Comparison of ENCODE assay signal across 11 cellular contexts in the genomic region with DNA sequence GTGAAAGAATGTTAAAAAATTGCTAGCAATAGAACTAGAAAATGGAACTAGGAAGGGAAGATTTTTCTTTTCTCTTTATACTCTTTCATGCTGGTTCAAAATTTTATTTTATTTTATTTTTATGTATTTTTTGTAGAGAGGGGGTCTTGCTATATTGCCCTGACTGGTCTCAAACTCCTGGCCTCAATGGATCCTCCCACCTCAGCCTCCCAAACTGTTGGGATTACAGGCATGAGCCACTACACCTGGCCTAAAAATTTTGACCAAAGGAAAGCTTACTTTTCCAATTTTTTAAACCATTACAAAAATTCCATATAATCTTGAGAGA. TPM values are rescaled to one million over a fixed set of nuclear protein-coding genes. Genes with fewer than 3 reads are reported as not detected.
A peak's percentile ranks its signal among the peaks of the same experiment; 100 is the strongest.
DNase-seq lines count a peak whose midpoint lies in the region; ATAC-seq and TF ChIP-seq lines count a peak whose summit lies in the region.
"Had no signal": no experiment of that assay in that cellular context is flagged by ENCODE, and none has a peak within 500 bp of the region (broad histone marks: within the 10 kb centered on the region; RNA-seq: fewer than 3 reads in every experiment).

No MANE protein-coding gene starts in this region.

- H3K4me3 Mint-ChIP-seq in endothelial cell (ENCODE audit: unreplicated experiment) (no peak overlapping the region), osteocyte (ENCODE audit: unreplicated experiment) (no peak overlapping the region)
- H3K4me3 Mint-ChIP-seq: activated B cell treated with CpG ODN at 0.5 μM for 24 hours; activated naive CD8-positive, alpha-beta T cell had no signal

- peak overlapping the region; percentile 64 for H3K27ac Mint-ChIP-seq in endothelial cell (ENCODE audit: unreplicated experiment)
- peak overlapping the region; percentile 96 for H3K27ac Mint-ChIP-seq in osteocyte (ENCODE audit: unreplicated experiment)
- H3K27ac Mint-ChIP-seq: activated B cell treated with CpG ODN at 0.5 μM for 24 hours had no signal

- peak overlapping the region in 9 of 11 experiments; percentile 80 to 96 (median 91); a peak in 18 of 22 replicates for H3K27ac ChIP-seq in BLaER1 treated with 17β-estradiol and CSF1 and Interleukin-3, amounts not matched to agents 10 nM and 100 nM
- H3K27ac ChIP-seq in KMS-11 (no peak overlapping the region; the same call in 1 of the 2 replicates), Karpas-422 (ENCODE audit: low read length) (no peak overlapping the region)

- H3K36me3 ChIP-seq in BLaER1 treated with 17β-estradiol and CSF1 and Interleukin-3, amounts not matched to agents 10 nM and 100 nM: no peaks in the 10 kb centered on the region
- no peaks in the 10 kb centered on the region for H3K36me3 ChIP-seq in KMS-11 (ENCODE audit: insufficient read depth)
- H3K36me3 ChIP-seq in Karpas-422 (ENCODE audit: insufficient read depth, low read length): no peaks in the 10 kb centered on the region

- H2AFZ ChIP-seq in KMS-11 (ENCODE audit: low read depth): peak overlapping the region; percentile 83; the same call in 1 of the 2 replicates
- no peak overlapping the region for H2AFZ ChIP-seq in Karpas-422 (ENCODE audit: low read length)

- H4K20me1 ChIP-seq in BLaER1 treated with 17β-estradiol and CSF1 and Interleukin-3, amounts not matched to agents 10 nM and 100 nM: no peaks in the 10 kb centered on the region
- H4K20me1 ChIP-seq in KMS-11 (ENCODE audit: insufficient read depth) (no peaks in the 10 kb centered on the region), Karpas-422 (ENCODE audit: insufficient read depth, low read depth, low read length) (no peaks in the 10 kb centered on the region)

- no peak for ATAC-seq in HG03521 (IDR thresholded peaks at IDR 0.05; ENCODE audit: unreplicated experiment)

- TF ChIP-seq CTCF in KMS-11 (conservative IDR thresholded peaks at IDR 0.05; ENCODE audit: low read depth, low read length) (no peak; the same call in 1 of the 2 replicates), endothelial cell (IDR thresholded peaks at IDR 0.05; ENCODE audit: unreplicated experiment) (no peak), osteocyte (IDR thresholded peaks at IDR 0.05) (no peak)

- peaks cover 14% of the 10 kb centered on the region for H3K4me1 Mint-ChIP-seq in endothelial cell (ENCODE audit: unreplicated experiment)
- peaks cover 28% of the 10 kb centered on the region for H3K4me1 Mint-ChIP-seq in osteocyte (ENCODE audit: unreplicated experiment)

- H3K4me3 ChIP-seq in BLaER1 treated with 17β-estradiol and CSF1 and Interleukin-3, amounts not matched to agents 10 nM and 100 nM: no peak overlapping the region
- H3K4me3 ChIP-seq in KMS-11 (IDR thresholded peaks at IDR 0.05; ENCODE audit: insufficient read depth, low read depth, low read length) (no peak overlapping the region), Karpas-422 (ENCODE audit: low read length) (no peak overlapping the region)

- H3K9me3 Mint-ChIP-seq in endothelial cell (ENCODE audit: unreplicated experiment) (no peaks in the 10 kb centered on the region), osteocyte (ENCODE audit: unreplicated experiment) (no peaks in the 10 kb centered on the region)
- H3K9me3 Mint-ChIP-seq: activated B cell treated with CpG ODN at 0.5 μM for 24 hours had no signal

- H3K4me1 ChIP-seq in BLaER1 treated with 17β-estradiol and CSF1 and Interleukin-3, amounts not matched to agents 10 nM and 100 nM: peaks cover 24 to 56% (median 47%) of the 10 kb centered on the region in 10 experiments
- H3K4me1 ChIP-seq in KMS-11 (ENCODE audit: low read depth, poor library complexity, severe bottlenecking) (peaks cover 14% of the 10 kb centered on the region), Karpas-422 (ENCODE audit: low read length) (peaks cover 5% of the 10 kb centered on the region)

- H3K9ac ChIP-seq in BLaER1 treated with 17β-estradiol and CSF1 and Interleukin-3, amounts not matched to agents 10 nM and 100 nM: peak overlapping the region in 8 of 11 experiments; percentile 41 to 83 (median 78); a peak in 12 of 22 replicates
- H3K9ac ChIP-seq in KMS-11: peak overlapping the region; percentile 37; the same call in 1 of the 2 replicates
- no peak overlapping the region for H3K9ac ChIP-seq in Karpas-422 (ENCODE audit: low read length)

- no peaks in the 10 kb centered on the region for H3K9me3 ChIP-seq in BLaER1 treated with 17β-estradiol and CSF1 and Interleukin-3, amounts not matched to agents 10 nM and 100 nM (replicated peaks in 1 of 11)
- H3K9me3 ChIP-seq in Karpas-422 (ENCODE audit: low read length): no peaks in the 10 kb centered on the region

- H3K4me2 ChIP-seq in BLaER1 treated with 17β-estradiol and CSF1 and Interleukin-3, amounts not matched to agents 10 nM and 100 nM: peak overlapping the region; percentile 31 to 89 (median 78); a peak in 14 of 22 replicates
- peak overlapping the region; percentile 38; the same call in 1 of the 2 replicates for H3K4me2 ChIP-seq in KMS-11
- no peak overlapping the region for H3K4me2 ChIP-seq in Karpas-422 (ENCODE audit: low read depth, low read length, poor library complexity, severe bottlenecking)

- no peak for DNase-seq in endothelial cell (ENCODE audit: low spot score)
- no peak for DNase-seq in osteocyte (ENCODE audit: extremely low spot score, unreplicated experiment)
- no peak for DNase-seq in NCI-H146 treated with DMSO at 0.1 percent for 48 hours (lab: John Stamatoyannopoulos, UW; ENCODE audit: unreplicated experiment)
- DNase-seq in NCI-H446 (lab: John Stamatoyannopoulos, UW): no peak
- DNase-seq in Karpas-422: no peak
- DNase-seq: activated B cell treated with CpG ODN at 0.5 μM for 24 hours had no signal

- no peaks in the 10 kb centered on the region for H3K27me3 ChIP-seq in BLaER1 treated with 17β-estradiol and CSF1 and Interleukin-3, amounts not matched to agents 10 nM and 100 nM
- H3K27me3 ChIP-seq in KMS-11 (ENCODE audit: insufficient read depth, low read depth): no peaks in the 10 kb centered on the region
- no peaks in the 10 kb centered on the region for H3K27me3 ChIP-seq in Karpas-422 (ENCODE audit: low read length)

- H3K9me2 ChIP-seq in Karpas-422 (replicated peaks; ENCODE audit: insufficient read depth, low read length): no peaks in the 10 kb centered on the region

- H3K79me2 ChIP-seq in KMS-11 (ENCODE audit: insufficient read depth, low read depth): no peaks in the 10 kb centered on the region
- no peaks in the 10 kb centered on the region for H3K79me2 ChIP-seq in Karpas-422 (ENCODE audit: low read length)

- H3K27me3 Mint-ChIP-seq in endothelial cell (ENCODE audit: unreplicated experiment): no peaks in the 10 kb centered on the region
- H3K27me3 Mint-ChIP-seq in osteocyte (ENCODE audit: unreplicated experiment): peaks cover 10% of the 10 kb centered on the region
- H3K27me3 Mint-ChIP-seq: activated B cell treated with CpG ODN at 0.5 μM for 24 hours; activated naive CD8-positive, alpha-beta T cell had no signal

- H3K36me3 Mint-ChIP-seq in endothelial cell (ENCODE audit: low read depth, unreplicated experiment) (no peaks in the 10 kb centered on the region), osteocyte (ENCODE audit: unreplicated experiment) (no peaks in the 10 kb centered on the region)
- H3K36me3 Mint-ChIP-seq: activated naive CD8-positive, alpha-beta T cell had no signal

RNA-seq across cellular contexts. Expression of gene TERF2, which starts 10.0 kb away (rescaled TPM):
- total RNA-seq in endothelial cell (ENCODE audit: unreplicated experiment): 39.4 TPM
- 33.5 and 43.7 TPM in 2 replicates for total RNA-seq in osteocyte
- 22.1 and 43.5 TPM in 2 replicates for total RNA-seq in Karpas-422 (2014; rRNA removed; shearing (Covaris generic); ENCODE audit: low replicate concordance)

RNA-seq across cellular contexts. Expression of gene CYB5B, which starts 28.6 kb away (rescaled TPM):
- 120 TPM for total RNA-seq in endothelial cell (ENCODE audit: unreplicated experiment)
- 69.8 and 74.2 TPM in 2 replicates for total RNA-seq in osteocyte
- total RNA-seq in Karpas-422 (2014; rRNA removed; shearing (Covaris generic); ENCODE audit: low replicate concordance): 33.9 and 194 TPM in 2 replicates

RNA-seq across cellular contexts. Expression of gene TMED6, which starts 44.2 kb away (rescaled TPM):
- total RNA-seq in endothelial cell (ENCODE audit: unreplicated experiment) (1.2 TPM), osteocyte (0.40 and 0.94 TPM in 2 replicates)
- 1.8 TPM in 1 of 2 replicates, not detected in the other for total RNA-seq in Karpas-422 (2014; rRNA removed; shearing (Covaris generic); ENCODE audit: low replicate concordance)
- total RNA-seq: Daoy had no signal

RNA-seq across cellular contexts. Expression of gene NIP7, which starts 56.3 kb away (rescaled TPM):
- total RNA-seq in endothelial cell (ENCODE audit: unreplicated experiment) (34.4 TPM), osteocyte (21.1 and 22.7 TPM in 2 replicates)
- total RNA-seq in Karpas-422 (2014; rRNA removed; shearing (Covaris generic); ENCODE audit: low replicate concordance): 21.8 and 24.4 TPM in 2 replicates

RNA-seq across cellular contexts. Expression of gene COG8, which starts 56.5 kb away (rescaled TPM):
- total RNA-seq in endothelial cell (ENCODE audit: unreplicated experiment) (33.1 TPM), osteocyte (50.8 and 52.3 TPM in 2 replicates)
- total RNA-seq in Karpas-422 (2014; rRNA removed; shearing (Covaris generic); ENCODE audit: low replicate concordance): 43.6 and 49.2 TPM in 2 replicates

Comparison
In these comparisons a context has a peak if more than half of its experiments do, and no peak if none do; other contexts are left out.
1. H3K27ac ChIP-seq: peak in BLaER1 treated with 17β-estradiol and CSF1 and Interleukin-3, amounts not matched to agents 10 nM and 100 nM (9 of 11); none in KMS-11 (single experiment) and Karpas-422 (single experiment).